1 cellular context compared by ENCODE assay signal in the genomic region with DNA sequence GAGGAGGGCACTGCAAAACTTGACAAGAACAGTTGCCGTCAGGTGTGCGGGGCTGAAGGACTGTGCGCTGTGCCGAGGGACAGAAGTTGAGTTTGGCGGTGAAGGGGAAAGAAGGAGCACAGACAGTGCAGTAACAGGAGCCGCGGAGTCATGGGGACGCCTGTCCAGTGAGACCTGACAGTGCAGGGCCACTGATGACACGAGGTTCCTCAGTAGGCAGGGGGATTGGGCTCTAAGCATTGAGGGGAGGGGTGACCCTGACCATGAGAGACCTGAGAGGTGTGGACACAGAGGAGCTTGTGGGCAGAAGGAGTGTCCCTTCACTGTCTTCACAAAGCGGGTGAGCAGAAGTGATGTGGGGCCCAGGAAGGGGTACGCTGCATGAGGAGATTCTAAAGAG.
TF ChIP-seq lines count a peak whose summit lies in the region.

No MANE protein-coding gene starts in this region.

TF ChIP-seq in GM23338, 12 proteins besides CTCF, POLR2A, EP300 and RAD21 (continued from another document):
- TF ChIP-seq, protein P1, sequence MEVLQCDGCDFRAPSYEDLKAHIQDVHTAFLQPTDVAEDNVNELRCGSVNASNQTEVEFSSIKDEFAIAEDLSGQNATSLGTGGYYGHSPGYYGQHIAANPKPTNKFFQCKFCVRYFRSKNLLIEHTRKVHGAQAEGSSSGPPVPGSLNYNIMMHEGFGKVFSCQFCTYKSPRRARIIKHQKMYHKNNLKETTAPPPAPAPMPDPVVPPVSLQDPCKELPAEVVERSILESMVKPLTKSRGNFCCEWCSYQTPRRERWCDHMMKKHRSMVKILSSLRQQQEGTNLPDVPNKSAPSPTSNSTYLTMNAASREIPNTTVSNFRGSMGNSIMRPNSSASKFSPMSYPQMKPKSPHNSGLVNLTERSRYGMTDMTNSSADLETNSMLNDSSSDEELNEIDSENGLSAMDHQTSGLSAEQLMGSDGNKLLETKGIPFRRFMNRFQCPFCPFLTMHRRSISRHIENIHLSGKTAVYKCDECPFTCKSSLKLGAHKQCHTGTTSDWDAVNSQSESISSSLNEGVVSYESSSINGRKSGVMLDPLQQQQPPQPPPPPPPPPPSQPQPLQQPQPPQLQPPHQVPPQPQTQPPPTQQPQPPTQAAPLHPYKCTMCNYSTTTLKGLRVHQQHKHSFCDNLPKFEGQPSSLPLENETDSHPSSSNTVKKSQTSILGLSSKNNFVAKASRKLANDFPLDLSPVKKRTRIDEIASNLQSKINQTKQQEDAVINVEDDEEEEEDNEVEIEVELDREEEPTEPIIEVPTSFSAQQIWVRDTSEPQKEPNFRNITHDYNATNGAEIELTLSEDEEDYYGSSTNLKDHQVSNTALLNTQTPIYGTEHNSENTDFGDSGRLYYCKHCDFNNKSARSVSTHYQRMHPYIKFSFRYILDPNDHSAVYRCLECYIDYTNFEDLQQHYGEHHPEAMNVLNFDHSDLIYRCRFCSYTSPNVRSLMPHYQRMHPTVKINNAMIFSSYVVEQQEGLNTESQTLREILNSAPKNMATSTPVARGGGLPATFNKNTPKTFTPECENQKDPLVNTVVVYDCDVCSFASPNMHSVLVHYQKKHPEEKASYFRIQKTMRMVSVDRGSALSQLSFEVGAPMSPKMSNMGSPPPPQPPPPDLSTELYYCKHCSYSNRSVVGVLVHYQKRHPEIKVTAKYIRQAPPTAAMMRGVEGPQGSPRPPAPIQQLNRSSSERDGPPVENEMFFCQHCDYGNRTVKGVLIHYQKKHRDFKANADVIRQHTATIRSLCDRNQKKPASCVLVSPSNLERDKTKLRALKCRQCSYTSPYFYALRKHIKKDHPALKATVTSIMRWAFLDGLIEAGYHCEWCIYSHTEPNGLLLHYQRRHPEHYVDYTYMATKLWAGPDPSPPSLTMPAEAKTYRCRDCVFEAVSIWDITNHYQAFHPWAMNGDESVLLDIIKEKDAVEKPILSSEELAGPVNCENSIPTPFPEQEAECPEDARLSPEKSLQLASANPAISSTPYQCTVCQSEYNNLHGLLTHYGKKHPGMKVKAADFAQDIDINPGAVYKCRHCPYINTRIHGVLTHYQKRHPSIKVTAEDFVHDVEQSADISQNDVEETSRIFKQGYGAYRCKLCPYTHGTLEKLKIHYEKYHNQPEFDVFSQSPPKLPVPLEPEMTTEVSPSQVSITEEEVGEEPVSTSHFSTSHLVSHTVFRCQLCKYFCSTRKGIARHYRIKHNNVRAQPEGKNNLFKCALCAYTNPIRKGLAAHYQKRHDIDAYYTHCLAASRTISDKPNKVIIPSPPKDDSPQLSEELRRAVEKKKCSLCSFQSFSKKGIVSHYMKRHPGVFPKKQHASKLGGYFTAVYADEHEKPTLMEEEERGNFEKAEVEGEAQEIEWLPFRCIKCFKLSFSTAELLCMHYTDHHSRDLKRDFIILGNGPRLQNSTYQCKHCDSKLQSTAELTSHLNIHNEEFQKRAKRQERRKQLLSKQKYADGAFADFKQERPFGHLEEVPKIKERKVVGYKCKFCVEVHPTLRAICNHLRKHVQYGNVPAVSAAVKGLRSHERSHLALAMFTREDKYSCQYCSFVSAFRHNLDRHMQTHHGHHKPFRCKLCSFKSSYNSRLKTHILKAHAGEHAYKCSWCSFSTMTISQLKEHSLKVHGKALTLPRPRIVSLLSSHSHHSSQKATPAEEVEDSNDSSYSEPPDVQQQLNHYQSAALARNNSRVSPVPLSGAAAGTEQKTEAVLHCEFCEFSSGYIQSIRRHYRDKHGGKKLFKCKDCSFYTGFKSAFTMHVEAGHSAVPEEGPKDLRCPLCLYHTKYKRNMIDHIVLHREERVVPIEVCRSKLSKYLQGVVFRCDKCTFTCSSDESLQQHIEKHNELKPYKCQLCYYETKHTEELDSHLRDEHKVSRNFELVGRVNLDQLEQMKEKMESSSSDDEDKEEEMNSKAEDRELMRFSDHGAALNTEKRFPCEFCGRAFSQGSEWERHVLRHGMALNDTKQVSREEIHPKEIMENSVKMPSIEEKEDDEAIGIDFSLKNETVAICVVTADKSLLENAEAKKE (CRISPR knock-in tag; IDR thresholded peaks at IDR 0.05), result no peak
- no peak for TF ChIP-seq POLR2AphosphoS5 (IDR thresholded peaks at IDR 0.05; ENCODE audit: low read depth)
- no peak for TF ChIP-seq EZH2 (IDR thresholded peaks at IDR 0.05; ENCODE audit: low read depth, unreplicated experiment)
- TF ChIP-seq ZNF114 (CRISPR knock-in tag; IDR thresholded peaks at IDR 0.05), result no peak
- no peak for TF ChIP-seq STAT1 (IDR thresholded peaks at IDR 0.05; ENCODE audit: unreplicated experiment)
- TF ChIP-seq, protein P2, sequence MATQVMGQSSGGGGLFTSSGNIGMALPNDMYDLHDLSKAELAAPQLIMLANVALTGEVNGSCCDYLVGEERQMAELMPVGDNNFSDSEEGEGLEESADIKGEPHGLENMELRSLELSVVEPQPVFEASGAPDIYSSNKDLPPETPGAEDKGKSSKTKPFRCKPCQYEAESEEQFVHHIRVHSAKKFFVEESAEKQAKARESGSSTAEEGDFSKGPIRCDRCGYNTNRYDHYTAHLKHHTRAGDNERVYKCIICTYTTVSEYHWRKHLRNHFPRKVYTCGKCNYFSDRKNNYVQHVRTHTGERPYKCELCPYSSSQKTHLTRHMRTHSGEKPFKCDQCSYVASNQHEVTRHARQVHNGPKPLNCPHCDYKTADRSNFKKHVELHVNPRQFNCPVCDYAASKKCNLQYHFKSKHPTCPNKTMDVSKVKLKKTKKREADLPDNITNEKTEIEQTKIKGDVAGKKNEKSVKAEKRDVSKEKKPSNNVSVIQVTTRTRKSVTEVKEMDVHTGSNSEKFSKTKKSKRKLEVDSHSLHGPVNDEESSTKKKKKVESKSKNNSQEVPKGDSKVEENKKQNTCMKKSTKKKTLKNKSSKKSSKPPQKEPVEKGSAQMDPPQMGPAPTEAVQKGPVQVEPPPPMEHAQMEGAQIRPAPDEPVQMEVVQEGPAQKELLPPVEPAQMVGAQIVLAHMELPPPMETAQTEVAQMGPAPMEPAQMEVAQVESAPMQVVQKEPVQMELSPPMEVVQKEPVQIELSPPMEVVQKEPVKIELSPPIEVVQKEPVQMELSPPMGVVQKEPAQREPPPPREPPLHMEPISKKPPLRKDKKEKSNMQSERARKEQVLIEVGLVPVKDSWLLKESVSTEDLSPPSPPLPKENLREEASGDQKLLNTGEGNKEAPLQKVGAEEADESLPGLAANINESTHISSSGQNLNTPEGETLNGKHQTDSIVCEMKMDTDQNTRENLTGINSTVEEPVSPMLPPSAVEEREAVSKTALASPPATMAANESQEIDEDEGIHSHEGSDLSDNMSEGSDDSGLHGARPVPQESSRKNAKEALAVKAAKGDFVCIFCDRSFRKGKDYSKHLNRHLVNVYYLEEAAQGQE (IDR thresholded peaks at IDR 0.05; ENCODE audit: unreplicated experiment), result no peak
- TF ChIP-seq NANOG (IDR thresholded peaks at IDR 0.05; ENCODE audit: borderline replicate concordance), result no peak
- no peak for TF ChIP-seq ZNF331 (CRISPR knock-in tag; IDR thresholded peaks at IDR 0.05; ENCODE audit: low read depth)
- TF ChIP-seq JUNB (IDR thresholded peaks at IDR 0.05; ENCODE audit: unreplicated experiment), result no peak
